12 cellular contexts compared by ENCODE assay signal in genomic region chr4:76252271-76252653, GRCh38. TPM values are rescaled to one million over a fixed set of nuclear protein-coding genes. Genes with fewer than 3 reads are reported as not detected.
DNase-seq lines count a peak whose midpoint lies in the region; ATAC-seq and TF ChIP-seq lines count a peak whose summit lies in the region.
"Had no signal": no experiment of that assay in that cellular context is flagged by ENCODE, and none has a peak within 500 bp of the region (broad histone marks: within the 10 kb centered on the region; RNA-seq: fewer than 3 reads in every experiment).

No MANE protein-coding gene starts in this region.

- H3K4me3 ChIP-seq in SK-N-SH (ENCODE audit: low read depth in 2 of 2, low read length in 1 of 2) (peak overlapping the region; percentile 67 to 72), dorsolateral prefrontal cortex (peak overlapping the region; percentile 49 to 93 (median 82)), thyroid gland (replicated peaks in 1 of 3) (peak overlapping the region in 1 of 3 donors; percentile 50)

- H3K4me3 Mint-ChIP-seq in naive thymus-derived CD8-positive, alpha-beta T cell = peak overlapping the region in 6 of 10 donors; percentile 6 to 79 (median 53)

- POLR2A ChIA-PET in SK-N-SH (lab: Yijun Ruan, JAX) = interaction anchor here (1.6 kb wide), 1 partner anchor 54 kb away, joined by 6 read pairs; no protein-coding TSS in a partner anchor
- POLR2A ChIA-PET in naive thymus-derived CD8-positive, alpha-beta T cell (lab: Charles Lee) = no interaction called here

- no peak for ATAC-seq in SK-N-SH treated with all-trans-retinoic acid at 6 μM for 48 hours
- no peak for ATAC-seq in naive thymus-derived CD8-positive, alpha-beta T cell

- peak overlapping the region; percentile 66; the same call in 1 of the 2 replicates for H3K9ac ChIP-seq in SK-N-SH

- peaks cover 34 to 83% (median 58%) of the 10 kb centered on the region in 5 donors for H3K27me3 Mint-ChIP-seq in naive thymus-derived CD8-positive, alpha-beta T cell

- H3K27me3 ChIP-seq in SK-N-SH (ENCODE audit: insufficient read depth) (peaks cover 9% of the 10 kb centered on the region; the same call in 1 of the 2 replicates), dorsolateral prefrontal cortex (no peaks in the 10 kb centered on the region), thyroid gland (no peaks in the 10 kb centered on the region)
- H3K27me3 ChIP-seq: Peyer's patch had no signal

- TF ChIP-seq CTCF in SK-N-SH (IDR thresholded peaks at IDR 0.05) (no peak), dorsolateral prefrontal cortex (IDR thresholded peaks at IDR 0.05 in 54 of 56, conservative IDR thresholded peaks at IDR 0.05 in 2 of 56; ENCODE audit: low read depth in 1 of 56, partially characterized antibody in 56 of 56) (no peak), thyroid gland (IDR thresholded peaks at IDR 0.05) (no peak)

- H2AFZ ChIP-seq in SK-N-SH (ENCODE audit: low read depth) = peak overlapping the region; percentile 92

- no peak for TF ChIP-seq RAD21 in SK-N-SH (IDR thresholded peaks at IDR 0.05; ENCODE audit: low read length)

- H3K27ac ChIP-seq in SK-N-SH (ENCODE audit: low read depth in 2 of 2, low read length in 1 of 2) (peak overlapping the region; percentile 52 to 81; a peak in 3 of 4 replicates), dorsolateral prefrontal cortex (peak overlapping the region in 33 of 59 donors; percentile 1 to 86 (median 61)), thyroid gland (peak overlapping the region in 2 of 3 donors; percentile 44 to 81)
- H3K27ac ChIP-seq: HL-60 had no signal

- H3K9me3 ChIP-seq in SK-N-SH (no peaks in the 10 kb centered on the region), thyroid gland (no peaks in the 10 kb centered on the region)
- H3K9me3 ChIP-seq: Peyer's patch had no signal

- no peaks in the 10 kb centered on the region for H3K9me2 ChIP-seq in SK-N-SH

- 77% methylated on average over 8 of the region's 8 CpGs for WGBS in SK-N-SH (ENCODE audit: low lambda C conversion rate)
- WGBS in thyroid gland, 2 donors = 87 to 95% methylated on average over 8 of the region's 8 CpGs

- no peak for DNase-seq in SK-N-SH
- DNase-seq in dorsolateral prefrontal cortex = no peak
- DNase-seq in naive thymus-derived CD8-positive, alpha-beta T cell = no peak
- DNase-seq in thyroid gland = no peak
- no peak for DNase-seq in DMS79 treated with DMSO at 0.1 percent for 48 hours (lab: John Stamatoyannopoulos, UW)
- no peak for DNase-seq in NCI-H510A treated with DMSO at 0.1 percent for 48 hours (lab: John Stamatoyannopoulos, UW)
- DNase-seq in NCI-H2227 treated with DMSO at 0.1 percent for 48 hours (lab: John Stamatoyannopoulos, UW) = no peak
- DNase-seq: 8988T, NCI-H1436 treated with DMSO at 0.1 percent for 48 hours had no signal

- CTCF ChIA-PET in SK-N-SH (lab: Yijun Ruan, JAX) = interaction anchor here (0.7 to 6.4 kb wide), 9 partner anchors 10 to 252 kb away, joined by 3 to 42 read pairs (median 3); partner anchors contain the start of gene NUP54

- H3K27ac Mint-ChIP-seq in naive thymus-derived CD8-positive, alpha-beta T cell = no peak overlapping the region

- H3K4me1 ChIP-seq in SK-N-SH (ENCODE audit: control insufficient read depth in 1 of 2, insufficient read depth in 2 of 2, low read depth in 1 of 2, low read length in 1 of 2) (peaks cover 0 to 9% of the 10 kb centered on the region in 2 experiments; a peak in 1 of 4 replicates), thyroid gland (peaks cover 7 to 8% of the 10 kb centered on the region in 2 donors)

- H3K79me2 ChIP-seq in SK-N-SH (ENCODE audit: insufficient read depth) = no peaks in the 10 kb centered on the region

- peaks cover 4 to 10% (median 8%) of the 10 kb centered on the region in 4 donors for H3K4me1 Mint-ChIP-seq in naive thymus-derived CD8-positive, alpha-beta T cell

- no peaks in the 10 kb centered on the region for H3K36me3 Mint-ChIP-seq in naive thymus-derived CD8-positive, alpha-beta T cell

- no peaks in the 10 kb centered on the region for H3F3A ChIP-seq in SK-N-SH (replicated peaks; ENCODE audit: insufficient read depth)

- peak overlapping the region; percentile 88 for H3K4me2 ChIP-seq in SK-N-SH

- H3K9me3 Mint-ChIP-seq in naive thymus-derived CD8-positive, alpha-beta T cell = no peaks in the 10 kb centered on the region

- TF ChIP-seq POLR2A in thyroid gland (IDR thresholded peaks at IDR 0.05) = no peak

- intact Hi-C loops in dorsolateral prefrontal cortex (cut with DNase I) (loop anchor here (5.0 to 10.0 kb wide), 3 partner anchors 40 to 70 kb away; partner anchors contain the start of gene SCARB2 (in 1 of the 2)), thyroid gland (cut with DNase I) (loop anchor here (10.0 kb wide), 1 partner anchor 57 kb away; no protein-coding TSS in a partner anchor)

- no peak for TF ChIP-seq EP300 in SK-N-SH (IDR thresholded peaks at IDR 0.05; ENCODE audit: borderline replicate concordance in 1 of 2, low read depth in 1 of 2, low read length in 1 of 2)

- no peaks in the 10 kb centered on the region for H3K36me3 ChIP-seq in SK-N-SH (replicated peaks in 1 of 2; ENCODE audit: control insufficient read depth in 1 of 2, insufficient read depth in 2 of 2, low read length in 1 of 2)
- no peaks in the 10 kb centered on the region for H3K36me3 ChIP-seq in thyroid gland
- H3K36me3 ChIP-seq: Peyer's patch had no signal

- H4K20me1 ChIP-seq in SK-N-SH (ENCODE audit: insufficient read depth) = no peaks in the 10 kb centered on the region

TF ChIP-seq in SK-N-SH, 30 proteins besides CTCF, POLR2A, EP300 and RAD21 (continues in another document):
- TF ChIP-seq IRF3 (IDR thresholded peaks at IDR 0.05; ENCODE audit: low read depth, low read length) = no peak

TF ChIP-seq in SK-N-SH treated with all-trans-retinoic acid at 6 μM for 48 hours, 23 proteins besides CTCF, POLR2A, EP300 and RAD21:
- TF ChIP-seq ZNF565 (CRISPR knock-in tag; conservative IDR thresholded peaks at IDR 0.05; ENCODE audit: low read depth) (no peak), ZC3H10 (CRISPR knock-in tag; IDR thresholded peaks at IDR 0.05) (no peak), ARNTL (CRISPR knock-in tag; IDR thresholded peaks at IDR 0.05; ENCODE audit: borderline replicate concordance, low read depth) (no peak), ZFP3 (CRISPR knock-in tag; IDR thresholded peaks at IDR 0.05) (no peak), ZFP30 (CRISPR knock-in tag; IDR thresholded peaks at IDR 0.05) (no peak), ZNF70 (CRISPR knock-in tag; IDR thresholded peaks at IDR 0.05) (no peak), ESRRG (CRISPR knock-in tag; IDR thresholded peaks at IDR 0.05) (no peak)

RNA-seq across cellular contexts. Expression of gene FAM47E, which starts 0.7 kb away (rescaled TPM):
- polyA plus RNA-seq in SK-N-SH (2012; rRNA removed) = 1.8 and 2.5 TPM in 2 replicates
- 1.9 and 2.7 TPM in 2 replicates for polyA plus RNA-seq in SK-N-SH (2012; cell fraction: cytosol; rRNA removed)
- polyA plus RNA-seq in SK-N-SH (2012; cell fraction: nucleus; rRNA removed) = 2.3 and 5.4 TPM in 2 replicates
- total RNA-seq in dorsolateral prefrontal cortex (10 to 100 TPM in 118 of 120 experiments, 1 to 10 TPM in 2; 7.2 to 35.1 (median 21.0) TPM), thyroid gland (10 to 100 TPM in 3 of 4 donors, 1 to 10 TPM in 1; 9.7 to 16.9 (median 13.7) TPM)
- 1 to 10 TPM in 1 of 2 experiments, under 1 TPM in 1; 0.60 to 1.3 TPM for total RNA-seq in naive thymus-derived CD8-positive, alpha-beta T cell
- polyA plus RNA-seq in naive thymus-derived CD8-positive, alpha-beta T cell = under 1 TPM in 1 of 3 donors, not detected in 2; 0.64 TPM

RNA-seq across cellular contexts. Expression of gene SCARB2, which starts 38.6 kb away (rescaled TPM):
- polyA plus RNA-seq in SK-N-SH (2012; rRNA removed) = 81.3 and 82.6 TPM in 2 replicates
- 108 TPM in 2 replicates for polyA plus RNA-seq in SK-N-SH (2012; cell fraction: cytosol; rRNA removed)
- polyA plus RNA-seq in SK-N-SH (2012; cell fraction: nucleus; rRNA removed) = 45.5 and 83.0 TPM in 2 replicates
- total RNA-seq in dorsolateral prefrontal cortex (100 to 1,000 TPM; 107 to 347 (median 169) TPM), thyroid gland (100 to 1,000 TPM; 178 to 271 (median 206) TPM)
- total RNA-seq in naive thymus-derived CD8-positive, alpha-beta T cell = 10 to 100 TPM; 23.2 to 25.8 TPM
- polyA plus RNA-seq in naive thymus-derived CD8-positive, alpha-beta T cell = 10 to 100 TPM; 11.0 to 14.3 (median 14.0) TPM

RNA-seq across cellular contexts. Expression of gene STBD1, which starts 54.3 kb away (rescaled TPM):
- 1.6 and 1.8 TPM in 2 replicates for polyA plus RNA-seq in SK-N-SH (2012; rRNA removed)
- polyA plus RNA-seq in SK-N-SH (2012; cell fraction: cytosol; rRNA removed) = 1.5 and 2.1 TPM in 2 replicates
- polyA plus RNA-seq in SK-N-SH (2012; cell fraction: nucleus; rRNA removed) = 0.64 and 0.73 TPM in 2 replicates
- 1 to 10 TPM; 1.1 to 7.0 (median 3.3) TPM for total RNA-seq in dorsolateral prefrontal cortex
- under 1 TPM; 0.38 to 0.49 TPM for total RNA-seq in naive thymus-derived CD8-positive, alpha-beta T cell
- polyA plus RNA-seq in naive thymus-derived CD8-positive, alpha-beta T cell = under 1 TPM; 0.16 to 0.66 (median 0.19) TPM
- 1 to 10 TPM; 1.0 to 2.5 (median 1.4) TPM for total RNA-seq in thyroid gland

Comparison
In these comparisons a context has a peak if more than half of its experiments do, and no peak if none do; other contexts are left out.
1. RNA of gene SCARB2, which starts 38.6 kb away (total RNA-seq): 178 to 271 TPM in thyroid gland and 107 to 347 TPM in dorsolateral prefrontal cortex; 23.2 to 25.8 TPM in naive thymus-derived CD8-positive, alpha-beta T cell; every median in the first group is over 4 times any median in the second.
2. Peak in every context shown above with its lines, with median percentiles within 50 percentile points of each other: H3K27ac ChIP-seq.